ENCODE assay signal across 9 cellular contexts in the genomic region with DNA sequence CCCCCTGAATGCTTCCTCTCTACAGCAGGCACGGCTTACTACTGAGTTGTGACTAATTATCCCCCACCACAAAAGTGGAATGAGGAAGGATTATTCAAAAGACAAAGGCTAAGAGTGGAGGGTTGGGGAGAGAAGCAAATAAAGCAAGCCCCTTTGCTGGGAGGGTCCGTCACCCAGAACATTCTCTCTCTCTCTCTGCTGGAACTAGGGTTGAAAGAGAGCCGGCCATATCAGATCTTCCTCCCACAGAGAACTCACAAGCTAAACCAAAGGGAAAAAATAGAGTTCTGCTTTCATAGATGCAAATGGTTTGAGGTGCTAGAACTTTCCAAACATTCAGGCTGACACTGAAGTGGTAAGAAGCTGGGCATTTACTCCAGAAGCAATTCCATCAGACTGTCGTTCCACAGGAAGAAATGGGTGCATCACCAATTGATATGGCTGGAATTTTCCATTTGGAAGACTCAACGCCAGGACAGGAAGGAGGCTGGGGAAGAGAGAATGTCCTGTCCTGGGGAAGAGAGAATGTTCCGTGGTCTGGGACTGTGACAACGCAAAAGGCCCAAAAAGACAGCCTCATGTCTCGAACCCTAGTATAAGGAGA. TPM values are rescaled to one million over a fixed set of nuclear protein-coding genes. Genes with fewer than 3 reads are reported as not detected.
DNase-seq lines count a peak whose midpoint lies in the region; ATAC-seq and TF ChIP-seq lines count a peak whose summit lies in the region.
"Had no signal": no experiment of that assay in that cellular context is flagged by ENCODE, and none has a peak within 500 bp of the region (broad histone marks: within the 10 kb centered on the region; RNA-seq: fewer than 3 reads in every experiment).

No MANE protein-coding gene starts in this region.

- H3K4me3 ChIP-seq in adrenal gland (peak overlapping the region in 1 of 4 donors; percentile 23), skeletal muscle tissue (ENCODE audit: low read length in 3 of 3) (peak overlapping the region; percentile 1 to 44 (median 31))

- ATAC-seq in GM18505 (IDR thresholded peaks at IDR 0.05; ENCODE audit: unreplicated experiment) (no peak), GM18870 (IDR thresholded peaks at IDR 0.05; ENCODE audit: unreplicated experiment) (no peak)
- ATAC-seq: natural killer cell had no signal

- DNase-seq in adrenal gland (no peak), iPS-NIHi11 (ENCODE audit: low spot score) (peak; percentile 32), NCI-H226 (no peak), A172 (ENCODE audit: low spot score) (no peak)
- no peak for DNase-seq in effector CD8-positive, alpha-beta T cell (lab: John Stamatoyannopoulos, UW)
- DNase-seq: natural killer cell had no signal

- WGBS in adrenal gland, 4 donors: 33 to 46% (median 40%) methylated on average over 8 of the region's 8 CpGs

- peak overlapping the region; percentile 8 to 99 (median 82) for H3K27ac ChIP-seq in adrenal gland
- H3K27ac ChIP-seq in skeletal muscle tissue (ENCODE audit: low read depth, low read length): peak overlapping the region; percentile 71

- TF ChIP-seq POLR2A in GM18505 (IDR thresholded peaks at IDR 0.05; ENCODE audit: borderline replicate concordance, extremely low read depth, insufficient read depth, insufficient read length) (peak; percentile 40), adrenal gland (IDR thresholded peaks at IDR 0.05) (no peak)

- TF ChIP-seq CTCF in adrenal gland (IDR thresholded peaks at IDR 0.05): no peak

- no peaks in the 10 kb centered on the region for H3K9me3 ChIP-seq in adrenal gland (replicated peaks in 1 of 3)
- H3K9me3 ChIP-seq in skeletal muscle tissue (ENCODE audit: control insufficient read depth in 3 of 3, low read length in 3 of 3): no peaks in the 10 kb centered on the region

- peaks cover 0 to 18% of the 10 kb centered on the region in 2 donors for H3K36me3 ChIP-seq in adrenal gland (replicated peaks in 1 of 2)
- H3K36me3 ChIP-seq in skeletal muscle tissue (ENCODE audit: control insufficient read depth in 3 of 3, insufficient read depth in 3 of 3, low read length in 3 of 3): peaks cover 0 to 6% (median 3%) of the 10 kb centered on the region in 3 donors

- intact Hi-C loops in adrenal gland (cut with DNase I): no loop called here

- H3K4me1 ChIP-seq in adrenal gland (replicated peaks in 1 of 2) (peaks cover 60 to 79% of the 10 kb centered on the region in 2 donors), skeletal muscle tissue (ENCODE audit: control insufficient read depth in 3 of 3, insufficient read depth in 3 of 3, low read length in 3 of 3) (peaks cover 58 to 63% (median 62%) of the 10 kb centered on the region in 3 donors)

- no peaks in the 10 kb centered on the region for H3K27me3 ChIP-seq in adrenal gland
- H3K27me3 ChIP-seq in skeletal muscle tissue (ENCODE audit: control insufficient read depth in 3 of 3, insufficient read depth in 3 of 3, low read length in 3 of 3): no peaks in the 10 kb centered on the region

- peak overlapping the region in 2 of 3 donors; percentile 17 to 24 for H3K9ac ChIP-seq in skeletal muscle tissue (ENCODE audit: low read depth in 1 of 3, low read length in 3 of 3)

RNA-seq across cellular contexts. Expression of a gene that starts 7.9 kb away (rescaled TPM):
- total RNA-seq in adrenal gland (100 to 1,000 TPM in 2 of 8 donors, 10 to 100 TPM in 6; 58.4 to 116 (median 70.5) TPM), skeletal muscle tissue (13.6 TPM)
- polyA plus RNA-seq in adrenal gland: 10 to 100 TPM; 37.0 to 83.9 (median 64.1) TPM
- total RNA-seq in A172 (2014; rRNA removed; shearing (Covaris generic)): 19.6 and 22.1 TPM in 2 replicates
